9 cellular contexts compared by ENCODE assay signal in the genomic region with DNA sequence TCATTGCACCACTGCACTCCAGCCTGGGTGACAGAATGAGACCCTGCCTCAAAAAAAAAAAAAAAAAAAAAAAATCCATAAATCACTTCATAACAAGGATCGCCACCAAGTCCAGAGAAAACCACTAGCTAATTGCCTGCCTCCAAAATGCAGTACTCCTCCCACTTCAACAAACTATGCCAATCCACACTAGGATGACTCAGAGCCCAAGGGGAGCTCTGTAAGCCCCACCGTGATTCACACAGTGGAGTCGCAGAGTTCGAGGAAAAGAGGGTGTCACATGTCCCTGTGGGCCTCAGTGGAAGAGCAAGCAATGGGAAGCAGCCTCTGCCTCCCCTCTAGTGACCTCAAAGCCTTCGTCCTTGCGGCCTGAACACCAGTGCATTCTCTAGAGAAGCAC. TPM values are rescaled to one million over a fixed set of nuclear protein-coding genes. Genes with fewer than 3 reads are reported as not detected.
DNase-seq lines count a peak whose midpoint lies in the region; ATAC-seq, FAIRE-seq and TF ChIP-seq lines count a peak whose summit lies in the region.
"Had no signal": no experiment of that assay in that cellular context is flagged by ENCODE, and none has a peak within 500 bp of the region (broad histone marks: within the 10 kb centered on the region; RNA-seq: fewer than 3 reads in every experiment).

No MANE protein-coding gene starts in this region.

- H3K27me3 ChIP-seq in Karpas-422 (ENCODE audit: low read length) (no peaks in the 10 kb centered on the region), K562 (ENCODE audit: control insufficient read depth in 2 of 2, insufficient read depth in 2 of 2, low read length in 2 of 2) (no peaks in the 10 kb centered on the region), lower lobe of right lung (ENCODE audit: low read depth) (no peaks in the 10 kb centered on the region), spleen (replicated peaks in 1 of 7) (no peaks in the 10 kb centered on the region)
- H3K27me3 ChIP-seq: Peyer's patch had no signal

- H3K79me2 ChIP-seq in Karpas-422 (ENCODE audit: low read length), result peaks cover 69% of the 10 kb centered on the region
- H3K79me2 ChIP-seq in K562 (ENCODE audit: control insufficient read depth, insufficient read depth, low read length), result peaks cover 74% of the 10 kb centered on the region

- 42% methylated on average over 6 of the region's 6 CpGs for WGBS in K562 (ENCODE audit: insufficient coverage, low coverage, missing lambda C conversion rate)
- 70 to 83% (median 82%) methylated on average over 6 of the region's 6 CpGs for WGBS in spleen, 5 donors

- no peak overlapping the region for H3K9ac ChIP-seq in Karpas-422 (ENCODE audit: low read length)
- no peak overlapping the region for H3K9ac ChIP-seq in K562 (ENCODE audit: insufficient read depth in 1 of 2, low read depth in 2 of 2, low read length in 2 of 2)

- peaks cover 19% of the 10 kb centered on the region for H3K4me1 Mint-ChIP-seq in osteocyte (ENCODE audit: unreplicated experiment)

- peak; percentile 77 for FAIRE-seq in K562 (lab: Jason Lieb, UNC)

- no peak for TF ChIP-seq EP300 in K562 (IDR thresholded peaks at IDR 0.05; ENCODE audit: low read length)

- POLR2A ChIA-PET in K562 (lab: Yijun Ruan, JAX) (interaction anchor here (0.5 to 4.9 kb wide), 13 partner anchors 8 to 1965 kb away, joined by 3 to 41 read pairs (median 4); a partner anchor contains a TSS), GM10248 (lab: Yijun Ruan, JAX) (interaction anchor here (0.6 to 2.2 kb wide), 3 partner anchors 9 to 1234 kb away, joined by 6 to 9 read pairs (median 6); a partner anchor contains a TSS)

- H3K4me3 Mint-ChIP-seq in osteocyte (ENCODE audit: unreplicated experiment), result no peak overlapping the region

- TF ChIP-seq CTCF in K562 (IDR thresholded peaks at IDR 0.05 in 2 of 3, conservative IDR thresholded peaks at IDR 0.05 in 1 of 3; ENCODE audit: insufficient read depth in 2 of 3, low read depth in 1 of 3, low read length in 3 of 3) (no peak), osteocyte (IDR thresholded peaks at IDR 0.05) (no peak), lower lobe of right lung (IDR thresholded peaks at IDR 0.05) (no peak), spleen (IDR thresholded peaks at IDR 0.05 in 8 of 11, conservative IDR thresholded peaks at IDR 0.05 in 3 of 11) (no peak), GM10248 (IDR thresholded peaks at IDR 0.05; ENCODE audit: control extremely low read depth, extremely low read depth, low read depth, missing control alignments) (no peak)

- no peak for TF ChIP-seq POLR2A in K562 (conservative IDR thresholded peaks at IDR 0.05)
- no peak for TF ChIP-seq POLR2A in spleen (IDR thresholded peaks at IDR 0.05)

- H3K4me1 ChIP-seq in Karpas-422 (ENCODE audit: low read length), result peaks cover 90% of the 10 kb centered on the region
- peaks cover 0 to 5% of the 10 kb centered on the region in 2 experiments; a peak in 3 of 5 replicates for H3K4me1 ChIP-seq in K562 (replicated peaks in 1 of 2; ENCODE audit: control insufficient read depth in 2 of 2, insufficient read depth in 2 of 2, low read length in 2 of 2)
- no peaks in the 10 kb centered on the region for H3K4me1 ChIP-seq in lower lobe of right lung
- peaks cover 0 to 58% (median 6%) of the 10 kb centered on the region in 6 donors for H3K4me1 ChIP-seq in spleen
- H3K4me1 ChIP-seq: Peyer's patch had no signal

- no peaks in the 10 kb centered on the region for H3K9me3 Mint-ChIP-seq in osteocyte (ENCODE audit: unreplicated experiment)

- CTCF ChIA-PET in K562 (lab: Yijun Ruan, JAX; ENCODE audit: low intra/inter-chr PET ratio) (no interaction called here), GM10248 (lab: Yijun Ruan, JAX) (interaction anchor here (1.1 to 3.9 kb wide), 3 partner anchors 9 to 20 kb away, joined by 3 to 29 read pairs (median 5); a partner anchor contains a TSS)

- intact Hi-C loops in K562 (cut with micrococcal nuclease) (no loop called here), lower lobe of right lung (cut with DNase I) (no loop called here), spleen (cut with DNase I; ENCODE audit: low total_unique reads) (no loop called here)

- H3K4me3 ChIP-seq in Karpas-422 (ENCODE audit: low read length) (no peak overlapping the region; the same call in 1 of the 2 replicates), K562 (no peak overlapping the region), lower lobe of right lung (no peak overlapping the region), spleen (no peak overlapping the region)
- H3K4me3 ChIP-seq: Peyer's patch had no signal

- H3K27ac Mint-ChIP-seq in osteocyte (ENCODE audit: unreplicated experiment), result peak overlapping the region; percentile 4

- in situ Hi-C loops in K562 (cut with MboI), result no loop called here

- no peaks in the 10 kb centered on the region for H3K9me2 ChIP-seq in Karpas-422 (replicated peaks; ENCODE audit: insufficient read depth, low read length)

- H3K4me2 ChIP-seq in Karpas-422 (ENCODE audit: low read depth, low read length, poor library complexity, severe bottlenecking) (peak overlapping the region; percentile 61), K562 (ENCODE audit: insufficient read depth, low read length) (no peak overlapping the region)

- no TSS peak for BruUV-seq in K562 (replicated peaks; lab: Mats Ljungman, UMichigan)

- peaks cover 52% of the 10 kb centered on the region for H3K36me3 Mint-ChIP-seq in osteocyte (ENCODE audit: unreplicated experiment)

- DNase-seq in COLO829 (ENCODE audit: low spot score) (peak; percentile 94), Karpas-422 (no peak), K562 (ENCODE audit: extremely low read depth in 1 of 4, low spot score in 3 of 4) (peak in 2 of 4 experiments; percentile 54 to 59), osteocyte (ENCODE audit: extremely low spot score, unreplicated experiment) (no peak), lower lobe of right lung (no peak), DMS114 treated with DMSO at 0.1 percent for 48 hours (lab: John Stamatoyannopoulos, UW; ENCODE audit: unreplicated experiment) (no peak), spleen (no peak), GM10248 (ENCODE audit: extremely low spot score) (no peak)
- DNase-seq: Peyer's patch had no signal

- H2AFZ ChIP-seq in Karpas-422 (ENCODE audit: low read length), result no peak overlapping the region
- no peak overlapping the region for H2AFZ ChIP-seq in K562 (ENCODE audit: low read depth, low read length)

- H3K9me1 ChIP-seq in K562 (ENCODE audit: control insufficient read depth, insufficient read depth, low read length), result peaks cover 10% of the 10 kb centered on the region

- no peaks in the 10 kb centered on the region for H3K27me3 Mint-ChIP-seq in osteocyte (ENCODE audit: unreplicated experiment)

- H3K27ac ChIP-seq in Karpas-422 (ENCODE audit: low read length) (peak overlapping the region; percentile 4; the same call in 1 of the 2 replicates), K562 (ENCODE audit: extremely low read depth, low read depth, low read length) (peak overlapping the region; percentile 23; the same call in 1 of the 3 replicates), lower lobe of right lung (no peak overlapping the region), spleen (no peak overlapping the region)
- H3K27ac ChIP-seq: Peyer's patch had no signal

- TF ChIP-seq RAD21 in K562 (CRISPR knock-in tag; conservative IDR thresholded peaks at IDR 0.05 in 1 of 2, IDR thresholded peaks at IDR 0.05 in 1 of 2), result no peak

- H3K36me3 ChIP-seq in Karpas-422 (ENCODE audit: insufficient read depth, low read length) (peaks cover 84% of the 10 kb centered on the region), K562 (ENCODE audit: control insufficient read depth, insufficient read depth, low read length) (peaks cover 100% of the 10 kb centered on the region), lower lobe of right lung (peaks cover 99% of the 10 kb centered on the region), spleen (peaks cover 0 to 100% (median 100%) of the 10 kb centered on the region in 6 donors)

- ATAC-seq in K562 (peak; percentile 14; the same call in 2 of the 3 replicates), lower lobe of right lung (no peak)

- H4K20me1 ChIP-seq in Karpas-422 (ENCODE audit: insufficient read depth, low read depth, low read length), result peaks cover 84% of the 10 kb centered on the region
- H4K20me1 ChIP-seq in K562 (replicated peaks; ENCODE audit: control insufficient read depth, insufficient read depth, low read length), result peaks cover 85% of the 10 kb centered on the region

- H3K9me3 ChIP-seq in Karpas-422 (ENCODE audit: low read length), result no peaks in the 10 kb centered on the region
- H3K9me3 ChIP-seq in K562 (replicated peaks; ENCODE audit: control insufficient read depth, insufficient read depth, low read depth, low read length), result no peaks in the 10 kb centered on the region
- no peaks in the 10 kb centered on the region for H3K9me3 ChIP-seq in lower lobe of right lung
- H3K9me3 ChIP-seq in spleen, result no peaks in the 10 kb centered on the region
- H3K9me3 ChIP-seq: Peyer's patch had no signal

RNA-seq across cellular contexts. Expression of a gene that starts 9.1 kb away (rescaled TPM):
- total RNA-seq in Karpas-422 (2014; rRNA removed; shearing (Covaris generic); ENCODE audit: low replicate concordance), result 27.3 and 36.4 TPM in 2 replicates
- 199 and 404 TPM in 2 replicates for total RNA-seq in K562 (2011; cell fraction: chromatin; rRNA removed; ENCODE audit: low replicate concordance)
- total RNA-seq in K562 (2011; cell fraction: nucleolus; rRNA removed), result 262 and 289 TPM in 2 replicates
- total RNA-seq in K562 (2011; cell fraction: nucleoplasm; rRNA removed), result 279 and 385 TPM in 2 replicates
- 57.7 and 72.7 TPM in 2 replicates for total RNA-seq in K562 (2014; rRNA removed)
- 66.3 and 73.6 TPM in 2 replicates for total RNA-seq in K562 (2014; rRNA removed; fragmentation: Illumina TruSeq; extraction: Trizol)
- 69.9 and 74.3 TPM in 2 replicates for total RNA-seq in K562 (2015; rRNA removed; fragmentation: Illumina TruSeq; extraction: Trizol)
- 106 and 112 TPM in 2 replicates for total RNA-seq in K562 (2021)
- 38.8 and 50.3 TPM in 2 replicates for polyA plus RNA-seq in K562 (2011; rRNA removed)
- 46.3 and 48.3 TPM in 2 replicates for polyA plus RNA-seq in K562 (2011; cell fraction: cytosol; rRNA removed)
- 168 and 245 TPM in 2 replicates for polyA plus RNA-seq in K562 (2011; cell fraction: nucleus; rRNA removed)
- 55.7 and 78.9 TPM in 2 replicates for polyA plus RNA-seq in K562 (2012)
- polyA plus RNA-seq in K562 (2014; fragmentation: Illumina TruSeq; extraction: Trizol), result 32.6 and 39.0 TPM in 2 replicates
- 10 to 100 TPM; 29.8 to 35.9 TPM for polyA plus RNA-seq in K562 (2014; fragmentation: Nextera tagmentation; extraction: Ambion mirVana)
- 72.2 and 73.2 TPM in 2 replicates for polyA plus RNA-seq in K562 (2014; rRNA removed)
- 318 and 400 TPM in 2 replicates for polyA minus RNA-seq in K562 (2011; rRNA and poly(A)+ RNA removed)
- polyA minus RNA-seq in K562 (2011; cell fraction: cytosol; rRNA and poly(A)+ RNA removed), result 171 and 228 TPM in 2 replicates
- 155 and 182 TPM in 2 replicates for polyA minus RNA-seq in K562 (2011; cell fraction: nucleus; rRNA and poly(A)+ RNA removed)
- 29.6 and 30.9 TPM in 2 replicates for total RNA-seq in osteocyte
- 17.9 TPM for total RNA-seq in lower lobe of right lung
- 10 to 100 TPM; 28.7 to 56.1 (median 33.7) TPM for total RNA-seq in spleen
- polyA plus RNA-seq in spleen, result 10 to 100 TPM; 42.0 to 58.0 (median 47.0) TPM

RNA-seq across cellular contexts. Expression of a gene that starts 46.6 kb away (rescaled TPM):
- total RNA-seq in Karpas-422 (2014; rRNA removed; shearing (Covaris generic); ENCODE audit: low replicate concordance), result 27.2 and 58.6 TPM in 2 replicates
- total RNA-seq in K562 (2011; cell fraction: chromatin; rRNA removed; ENCODE audit: low replicate concordance), result 43.1 and 99.4 TPM in 2 replicates
- total RNA-seq in K562 (2011; cell fraction: nucleolus; rRNA removed), result 19.2 and 27.8 TPM in 2 replicates
- total RNA-seq in K562 (2011; cell fraction: nucleoplasm; rRNA removed), result 47.1 and 72.9 TPM in 2 replicates
- 11.6 and 14.7 TPM in 2 replicates for total RNA-seq in K562 (2014; rRNA removed)
- 18.5 and 21.2 TPM in 2 replicates for total RNA-seq in K562 (2014; rRNA removed; fragmentation: Illumina TruSeq; extraction: Trizol)
- total RNA-seq in K562 (2015; rRNA removed; fragmentation: Illumina TruSeq; extraction: Trizol), result 17.7 and 18.6 TPM in 2 replicates
- total RNA-seq in K562 (2021), result 21.7 and 23.8 TPM in 2 replicates
- 12.5 and 13.6 TPM in 2 replicates for polyA plus RNA-seq in K562 (2011; rRNA removed)
- polyA plus RNA-seq in K562 (2011; cell fraction: cytosol; rRNA removed), result 5.0 and 7.1 TPM in 2 replicates
- 29.2 and 35.6 TPM in 2 replicates for polyA plus RNA-seq in K562 (2011; cell fraction: nucleus; rRNA removed)
- polyA plus RNA-seq in K562 (2012), result 14.6 and 16.4 TPM in 2 replicates
- polyA plus RNA-seq in K562 (2014; fragmentation: Illumina TruSeq; extraction: Trizol), result 21.1 and 25.6 TPM in 2 replicates
- polyA plus RNA-seq in K562 (2014; fragmentation: Nextera tagmentation; extraction: Ambion mirVana), result 1 to 10 TPM; 4.3 to 6.0 TPM
- 11.3 and 11.7 TPM in 2 replicates for polyA plus RNA-seq in K562 (2014; rRNA removed)
- 33.0 and 33.6 TPM in 2 replicates for polyA minus RNA-seq in K562 (2011; rRNA and poly(A)+ RNA removed)
- 14.9 and 19.5 TPM in 2 replicates for polyA minus RNA-seq in K562 (2011; cell fraction: cytosol; rRNA and poly(A)+ RNA removed)
- polyA minus RNA-seq in K562 (2011; cell fraction: nucleus; rRNA and poly(A)+ RNA removed), result 28.1 and 41.1 TPM in 2 replicates
- total RNA-seq in osteocyte, result 36.8 and 37.1 TPM in 2 replicates
- total RNA-seq in lower lobe of right lung, result 35.7 TPM
- total RNA-seq in spleen, result 10 to 100 TPM; 34.1 to 62.5 (median 49.3) TPM
- 10 to 100 TPM in 1 of 3 donors, 1 to 10 TPM in 2; 6.8 to 10.2 (median 9.1) TPM for polyA plus RNA-seq in spleen

Comparison
In these comparisons a context has a peak if more than half of its experiments do, and no peak if none do; other contexts are left out.
1. H3K27ac ChIP-seq: peak in Karpas-422 (single experiment) and K562 (single experiment); none in lower lobe of right lung (single experiment) and spleen (0 of 8).